In genomic region chr17:65561394-65562205, GRCh38 we compare ENCODE assay signal across 8 cellular contexts.
DNase-seq lines count a peak whose midpoint lies in the region; ATAC-seq lines count a peak whose summit lies in the region.

AXIN2 (minus strand) TSS chr17:65561648; CDS start chr17:65558620, 3,028 bp downstream.

- peak; percentile 83 for ATAC-seq in GM21723 (IDR thresholded peaks at IDR 0.05; ENCODE audit: unreplicated experiment)

- in situ Hi-C loops in KBM-7 (cut with MboI; ENCODE audit: low pct_unique_long_range_greater_than_20kb, low sequenced_read_pairs): no loop called here

- H3K36me3 ChIP-seq in neuron (ENCODE audit: insufficient read depth, low read length) (no peaks in the 10 kb centered on the region), stomach smooth muscle (ENCODE audit: control insufficient read depth in 2 of 2, insufficient read depth in 2 of 2, low read length in 2 of 2) (peaks cover 0 to 6% of the 10 kb centered on the region in 2 donors)

- H2AFZ ChIP-seq in neuron (ENCODE audit: low read depth, low read length): no peak within 1 kb of the TSS

- H3K27me3 ChIP-seq in neuron (ENCODE audit: insufficient read depth, low read length) (no peaks in the 10 kb centered on the region), stomach smooth muscle (ENCODE audit: control insufficient read depth in 1 of 2, insufficient read depth in 2 of 2, low read length in 2 of 2) (no peaks in the 10 kb centered on the region)

- peak; percentile 97 for DNase-seq in DMS 273 (lab: John Stamatoyannopoulos, UW; ENCODE audit: unreplicated experiment)
- peak; percentile 87 for DNase-seq in KBM-7
- DNase-seq in SHP77 (lab: John Stamatoyannopoulos, UW): peak; percentile 69 to 84
- DNase-seq in activated naive CD4-positive, alpha-beta T cell (lab: John Stamatoyannopoulos, UW): peak; percentile 60 to 87 (median 70)
- DNase-seq in foreskin melanocyte: peak; percentile 77

- H3K27ac ChIP-seq in stomach smooth muscle (ENCODE audit: low read length): peak within 1 kb of the TSS; percentile 88

- peaks cover 47% of the 10 kb centered on the region for H3K4me1 ChIP-seq in neuron (ENCODE audit: insufficient read depth, low read length)
- peaks cover 43% of the 10 kb centered on the region for H3K4me1 ChIP-seq in stomach smooth muscle (ENCODE audit: control insufficient read depth, insufficient read depth, low read length)

- H3K9me3 ChIP-seq in neuron (ENCODE audit: low read length) (no peaks in the 10 kb centered on the region), stomach smooth muscle (ENCODE audit: control insufficient read depth in 2 of 2, low read length in 2 of 2) (no peaks in the 10 kb centered on the region)

- H3K9ac ChIP-seq in stomach smooth muscle (ENCODE audit: low read length in 2 of 2): peak within 1 kb of the TSS; percentile 69 to 79

- peak within 1 kb of the TSS; percentile 46 for H3K4me3 ChIP-seq in neuron (ENCODE audit: low read length)
- peak within 1 kb of the TSS; percentile 77 to 82 for H3K4me3 ChIP-seq in stomach smooth muscle (ENCODE audit: low read length in 2 of 2)

Comparison
In these comparisons a context has a peak if more than half of its experiments do, and no peak if none do; other contexts are left out.
1. Peak in every context shown above with its lines: DNase-seq, ATAC-seq, H3K4me3 ChIP-seq and H3K27ac ChIP-seq.